21 cellular contexts compared by ENCODE assay signal in genomic region chr4:106691749-106692148, GRCh38.
DNase-seq lines count a peak whose midpoint lies in the region; ATAC-seq, FAIRE-seq and TF ChIP-seq lines count a peak whose summit lies in the region.
"Had no signal": no experiment of that assay in that cellular context is flagged by ENCODE, and none has a peak within 500 bp of the region (broad histone marks: within the 10 kb centered on the region; RNA-seq: fewer than 3 reads in every experiment).

No MANE protein-coding gene starts in this region.

- CTCF ChIA-PET in endothelial cell of umbilical vein (lab: Charles Lee): interaction anchor here (0.6 to 2.3 kb wide), 11 partner anchors 8 to 321 kb away, joined by 3 to 15 read pairs (median 4); no protein-coding TSS in a partner anchor

- no peak overlapping the region for H3K9ac ChIP-seq in endothelial cell of umbilical vein (replicated peaks; ENCODE audit: extremely low read depth, insufficient read depth, low read length)

- H3K4me2 ChIP-seq in endothelial cell of umbilical vein (ENCODE audit: insufficient read depth, low read length) (no peak overlapping the region), osteoblast (ENCODE audit: insufficient read depth, low read length) (no peak overlapping the region)

- no peak overlapping the region for H3K27ac ChIP-seq in endothelial cell of umbilical vein (ENCODE audit: insufficient read depth, low read depth, low read length)
- H3K27ac ChIP-seq in osteoblast (ENCODE audit: low read depth, low read length): no peak overlapping the region
- H3K27ac ChIP-seq in effector memory CD4-positive, alpha-beta T cell (ENCODE audit: insufficient read depth, low read length, poor library complexity, severe bottlenecking): no peak overlapping the region
- H3K27ac ChIP-seq: ascending aorta, vagina had no signal

- no peak overlapping the region for H3K27ac Mint-ChIP-seq in stimulated activated naive CD8-positive, alpha-beta T cell treated with anti-CD3 and anti-CD28 coated beads, Interleukin-15, amount 100 ng/mL, for 72 hours
- H3K27ac Mint-ChIP-seq: activated CD4-positive, alpha-beta memory T cell treated with anti-CD3 and anti-CD28 coated beads, Interleukin-2, amount 10 ng/mL, durations not matched to agents 7 days and 5 days; CD8-positive, alpha-beta memory T cell; naive thymus-derived CD4-positive, alpha-beta T cell; stimulated activated effector memory CD8-positive, alpha-beta T cell treated with anti-CD3 and anti-CD28 coated beads, Interleukin-12 subunit alpha, Interleukin-12 subunit beta, amount 100 ng/mL, for 72 hours had no signal

- no peaks in the 10 kb centered on the region for H4K20me1 ChIP-seq in endothelial cell of umbilical vein (replicated peaks; ENCODE audit: control insufficient read depth, extremely low read depth, insufficient read depth, low read length)
- H4K20me1 ChIP-seq in osteoblast (ENCODE audit: insufficient read depth, low read length): no peaks in the 10 kb centered on the region

- BruUV-seq in endothelial cell of umbilical vein (replicated peaks; lab: Mats Ljungman, UMichigan): no TSS peak

- H3K9me3 Mint-ChIP-seq in stimulated activated naive CD8-positive, alpha-beta T cell treated with anti-CD3 and anti-CD28 coated beads, Interleukin-15, amount 100 ng/mL, for 72 hours: peaks cover 1 to 14% of the 10 kb centered on the region in 2 donors

- H3K4me1 Mint-ChIP-seq in stimulated activated naive CD8-positive, alpha-beta T cell treated with anti-CD3 and anti-CD28 coated beads, Interleukin-15, amount 100 ng/mL, for 72 hours: no peaks in the 10 kb centered on the region
- H3K4me1 Mint-ChIP-seq: stimulated activated effector memory CD8-positive, alpha-beta T cell treated with anti-CD3 and anti-CD28 coated beads, Interleukin-12 subunit alpha, Interleukin-12 subunit beta, amount 100 ng/mL, for 72 hours had no signal

- H3K4me1 ChIP-seq in endothelial cell of umbilical vein (ENCODE audit: control insufficient read depth, extremely low read depth, insufficient read depth, low read length) (peaks cover 14% of the 10 kb centered on the region), osteoblast (ENCODE audit: insufficient read depth, low read length) (peaks cover 2% of the 10 kb centered on the region)
- no peaks in the 10 kb centered on the region for H3K4me1 ChIP-seq in effector memory CD4-positive, alpha-beta T cell (ENCODE audit: control insufficient read depth, insufficient read depth, low read length, poor library complexity, severe bottlenecking)
- H3K4me1 ChIP-seq: ascending aorta, vagina had no signal

- TF ChIP-seq POLR2A in endothelial cell of umbilical vein (IDR thresholded peaks at IDR 0.05; ENCODE audit: low read depth, low read length): no peak

- H3K9me3 ChIP-seq in endothelial cell of umbilical vein (replicated peaks; ENCODE audit: control insufficient read depth, insufficient read depth, low read length): no peaks in the 10 kb centered on the region
- H3K9me3 ChIP-seq in osteoblast (ENCODE audit: low read depth, low read length): no peaks in the 10 kb centered on the region
- H3K9me3 ChIP-seq in effector memory CD4-positive, alpha-beta T cell (ENCODE audit: control insufficient read depth, low read length): no peaks in the 10 kb centered on the region
- H3K9me3 ChIP-seq: ascending aorta, vagina had no signal

- FAIRE-seq in endothelial cell of umbilical vein (lab: Jason Lieb, UNC): no peak

- dilution Hi-C loops in endothelial cell of umbilical vein (cut with MboI; ENCODE audit: extremely low pct_ligation_motif_present, low sequenced_read_pairs): no loop called here

- no peaks in the 10 kb centered on the region for H3K9me1 ChIP-seq in endothelial cell of umbilical vein (replicated peaks; ENCODE audit: control insufficient read depth, extremely low read depth, insufficient read depth, low read length)

- DNase-seq in EL (peak; percentile 17), NCI-H69 (lab: John Stamatoyannopoulos, UW) (peak; percentile 1), endothelial cell of umbilical vein (ENCODE audit: low read depth, low spot score) (peak; percentile 33), osteoblast (ENCODE audit: insufficient read length, low spot score, missing footprints) (no peak), HK-2 (ENCODE audit: unreplicated experiment) (no peak)
- DNase-seq in effector memory CD4-positive, alpha-beta T cell: no peak
- DNase-seq in stimulated activated naive CD8-positive, alpha-beta T cell treated with anti-CD3 and anti-CD28 coated beads, Interleukin-15, amount 100 ng/mL, for 72 hours: no peak
- DNase-seq: activated CD4-positive, alpha-beta memory T cell treated with anti-CD3 and anti-CD28 coated beads, Interleukin-2, amount 10 ng/mL, durations not matched to agents 7 days and 5 days; activated effector memory CD4-positive, alpha-beta T cell treated with Interleukin-2 at 50 U/mL for 16 hours; CD8-positive, alpha-beta memory T cell; effector CD8-positive, alpha-beta T cell; GOT3; KG1; naive thymus-derived CD4-positive, alpha-beta T cell; NCI-H2029; NCI-H748 treated with DMSO at 0.1 percent for 48 hours; SHP77; stimulated activated CD4-positive, alpha-beta T cell treated with anti-CD3 and anti-CD28 coated beads, Interleukin-2, amount 100 ng/mL, for 48 hours had no signal

- H3K27me3 ChIP-seq in endothelial cell of umbilical vein (ENCODE audit: control insufficient read depth in 2 of 2, insufficient read depth in 2 of 2, low read length in 2 of 2) (no peaks in the 10 kb centered on the region), osteoblast (ENCODE audit: insufficient read depth, low read length) (no peaks in the 10 kb centered on the region)
- no peaks in the 10 kb centered on the region for H3K27me3 ChIP-seq in effector memory CD4-positive, alpha-beta T cell (replicated peaks; ENCODE audit: control insufficient read depth, insufficient read depth, low read length, poor library complexity, severe bottlenecking)
- H3K27me3 ChIP-seq: ascending aorta, vagina had no signal

- TF ChIP-seq CTCF in endothelial cell of umbilical vein (IDR thresholded peaks at IDR 0.05; ENCODE audit: extremely low read depth in 1 of 2, insufficient read depth in 1 of 2, low read depth in 1 of 2, low read length in 2 of 2): no peak
- peak; percentile 22 for TF ChIP-seq CTCF in osteoblast (IDR thresholded peaks at IDR 0.05; ENCODE audit: extremely low read depth, low read depth, low read length)

- no peaks in the 10 kb centered on the region for H3K79me2 ChIP-seq in endothelial cell of umbilical vein (ENCODE audit: control insufficient read depth, insufficient read depth, low read length)
- no peaks in the 10 kb centered on the region for H3K79me2 ChIP-seq in osteoblast (ENCODE audit: insufficient read depth, low read length)

- H3K27me3 Mint-ChIP-seq in stimulated activated naive CD8-positive, alpha-beta T cell treated with anti-CD3 and anti-CD28 coated beads, Interleukin-15, amount 100 ng/mL, for 72 hours: no peaks in the 10 kb centered on the region
- H3K27me3 Mint-ChIP-seq: activated CD4-positive, alpha-beta memory T cell treated with anti-CD3 and anti-CD28 coated beads, Interleukin-2, amount 10 ng/mL, durations not matched to agents 7 days and 5 days; naive thymus-derived CD4-positive, alpha-beta T cell had no signal

- intact Hi-C loops in endothelial cell of umbilical vein (cut with micrococcal nuclease): loop anchor here (2.0 to 5.0 kb wide), 5 partner anchors 116 to 324 kb away; partner anchors contain the start of gene GIMD1

- H3K36me3 ChIP-seq in endothelial cell of umbilical vein (ENCODE audit: control insufficient read depth in 2 of 2, extremely low read depth in 1 of 2, insufficient read depth in 2 of 2, low read length in 2 of 2) (no peaks in the 10 kb centered on the region), osteoblast (ENCODE audit: insufficient read depth, low read length) (no peaks in the 10 kb centered on the region)
- H3K36me3 ChIP-seq in effector memory CD4-positive, alpha-beta T cell (ENCODE audit: control insufficient read depth, insufficient read depth, low read length): no peaks in the 10 kb centered on the region
- H3K36me3 ChIP-seq: ascending aorta, vagina had no signal

- ATAC-seq in stimulated activated naive CD8-positive, alpha-beta T cell treated with anti-CD3 and anti-CD28 coated beads, Interleukin-15, amount 100 ng/mL, for 72 hours: no peak
- ATAC-seq: naive thymus-derived CD4-positive, alpha-beta T cell; stimulated activated effector memory CD8-positive, alpha-beta T cell treated with anti-CD3 and anti-CD28 coated beads, Interleukin-12 subunit alpha, Interleukin-12 subunit beta, amount 100 ng/mL, for 72 hours had no signal

- H3K4me3 ChIP-seq in endothelial cell of umbilical vein (replicated peaks in 1 of 3; ENCODE audit: insufficient read depth in 1 of 3, low read depth in 1 of 3, low read length in 3 of 3): no peak overlapping the region
- no peak overlapping the region for H3K4me3 ChIP-seq in osteoblast (ENCODE audit: insufficient read depth, low read length)
- no peak overlapping the region for H3K4me3 ChIP-seq in effector memory CD4-positive, alpha-beta T cell (ENCODE audit: insufficient read depth, low read depth, low read length, poor library complexity, severe bottlenecking)
- H3K4me3 ChIP-seq: ascending aorta, vagina had no signal

- H3K4me3 Mint-ChIP-seq in stimulated activated naive CD8-positive, alpha-beta T cell treated with anti-CD3 and anti-CD28 coated beads, Interleukin-15, amount 100 ng/mL, for 72 hours: no peak overlapping the region
- H3K4me3 Mint-ChIP-seq: activated CD4-positive, alpha-beta memory T cell treated with anti-CD3 and anti-CD28 coated beads, Interleukin-2, amount 10 ng/mL, durations not matched to agents 7 days and 5 days; CD8-positive, alpha-beta memory T cell; naive thymus-derived CD4-positive, alpha-beta T cell; stimulated activated effector memory CD8-positive, alpha-beta T cell treated with anti-CD3 and anti-CD28 coated beads, Interleukin-12 subunit alpha, Interleukin-12 subunit beta, amount 100 ng/mL, for 72 hours had no signal

- POLR2A ChIA-PET in endothelial cell of umbilical vein (lab: Charles Lee): no interaction called here

- H2AFZ ChIP-seq in endothelial cell of umbilical vein (ENCODE audit: low read depth, low read length) (no peak overlapping the region), osteoblast (ENCODE audit: low read length) (no peak overlapping the region)

TF ChIP-seq in endothelial cell of umbilical vein, 7 proteins besides CTCF, POLR2A, EP300 and RAD21 (continues in another document):
- no peak for TF ChIP-seq FOS (IDR thresholded peaks at IDR 0.05; ENCODE audit: borderline replicate concordance, insufficient read depth, low read length)
- no peak for TF ChIP-seq EZH2 (IDR thresholded peaks at IDR 0.05; ENCODE audit: borderline replicate concordance, low read depth, low read length, severe bottlenecking)
- TF ChIP-seq GATA2 (IDR thresholded peaks at IDR 0.05; ENCODE audit: insufficient read depth, insufficient read length, low read depth, low read length): no peak
- TF ChIP-seq JUN (IDR thresholded peaks at IDR 0.05; ENCODE audit: borderline replicate concordance, insufficient read depth, insufficient read length, low read depth): no peak
- no peak for TF ChIP-seq MAX (IDR thresholded peaks at IDR 0.05; ENCODE audit: insufficient read depth, insufficient read length)
- no peak for TF ChIP-seq MYC (IDR thresholded peaks at IDR 0.05; ENCODE audit: low read depth, low read length)

Comparison
In these comparisons a context has a peak if more than half of its experiments do, and no peak if none do; other contexts are left out.
1. DNase-seq: peak in EL (single experiment), NCI-H69 (single experiment) and endothelial cell of umbilical vein (single experiment); none in osteoblast (single experiment), HK-2 (single experiment), effector memory CD4-positive, alpha-beta T cell (0 of 3) and stimulated activated naive CD8-positive, alpha-beta T cell treated with anti-CD3 and anti-CD28 coated beads, Interleukin-15, amount 100 ng/mL, for 72 hours (0 of 2).